8 cellular contexts compared by ENCODE assay signal in genomic region chr6:16684195-16684689, GRCh38.
DNase-seq lines count a peak whose midpoint lies in the region; ATAC-seq and TF ChIP-seq lines count a peak whose summit lies in the region.

No MANE protein-coding gene starts in this region.

- H3K4me1 Mint-ChIP-seq in activated B cell treated with CpG ODN at 0.5 μM for 24 hours = peaks cover 58% of the 10 kb centered on the region

- H3K4me3 Mint-ChIP-seq in activated B cell treated with CpG ODN at 0.5 μM for 24 hours = peak overlapping the region; percentile 66

- H3K4me1 ChIP-seq in vagina = peaks cover 75% of the 10 kb centered on the region

- H3K36me3 Mint-ChIP-seq in activated B cell treated with CpG ODN at 0.5 μM for 24 hours (ENCODE audit: low read depth) = peaks cover 1% of the 10 kb centered on the region

- peak overlapping the region; percentile 90 for H3K27ac Mint-ChIP-seq in activated B cell treated with CpG ODN at 0.5 μM for 24 hours

- H3K36me3 ChIP-seq in vagina = no peaks in the 10 kb centered on the region

- intact Hi-C loops in Right ventricle myocardium superior (cut with DNase I) = no loop called here
- intact Hi-C loops in cardiac septum (cut with DNase I) = no loop called here
- intact Hi-C loops in activated B cell treated with CpG ODN at 0.5 μM for 24 hours (cut with micrococcal nuclease) = loop anchor here (1.0 to 2.0 kb wide), 4 partner anchors 14 to 28 kb away; no protein-coding TSS in a partner anchor
- intact Hi-C loops in vagina (cut with DNase I) = no loop called here

- DNase-seq in Right ventricle myocardium superior (no peak), cardiac septum (ENCODE audit: low spot score) (no peak), activated B cell treated with CpG ODN at 0.5 μM for 24 hours (no peak), left kidney (ENCODE audit: low read depth, low spot score) (peak; percentile 63), vagina (ENCODE audit: extremely low spot score in 2 of 2) (no peak), NCI-H1105 treated with DMSO at 0.1 percent for 48 hours (lab: John Stamatoyannopoulos, UW) (no peak), T-helper 2 cell (no peak), HuH-7.5 (ENCODE audit: low spot score) (no peak)

- no peaks in the 10 kb centered on the region for H3K27me3 Mint-ChIP-seq in activated B cell treated with CpG ODN at 0.5 μM for 24 hours

- no peaks in the 10 kb centered on the region for H3K27me3 ChIP-seq in vagina

- ATAC-seq in Right ventricle myocardium superior (ENCODE audit: poor library complexity) (peak; percentile 30), activated B cell treated with CpG ODN at 0.5 μM for 24 hours (ENCODE audit: low read depth) (peak; percentile 53)

- H3K9me3 Mint-ChIP-seq in activated B cell treated with CpG ODN at 0.5 μM for 24 hours = no peaks in the 10 kb centered on the region

- peak overlapping the region; percentile 64 for H3K27ac ChIP-seq in vagina

- CTCF ChIA-PET in activated B cell treated with CpG ODN at 0.5 μM for 24 hours (lab: Charles Lee) = interaction anchor here (3.4 kb wide), 1 partner anchor 78 kb away, joined by 12 read pairs; the partner anchor contains the start of gene ATXN1

- H3K9me3 ChIP-seq in vagina = no peaks in the 10 kb centered on the region

- TF ChIP-seq CTCF in activated B cell treated with CpG ODN at 0.5 μM for 24 hours (IDR thresholded peaks at IDR 0.05) = no peak
- TF ChIP-seq CTCF in vagina (IDR thresholded peaks at IDR 0.05) = no peak

- POLR2A ChIA-PET in activated B cell treated with CpG ODN at 0.5 μM for 24 hours (lab: Charles Lee) = interaction anchor here (0.7 to 1.0 kb wide), 3 partner anchors 9 to 79 kb away, joined by 3 read pairs; no protein-coding TSS in a partner anchor

- no peak for TF ChIP-seq POLR2A in vagina (IDR thresholded peaks at IDR 0.05)

- no peak overlapping the region for H3K4me3 ChIP-seq in vagina
